8 cellular contexts compared by ENCODE assay signal in the genomic region with DNA sequence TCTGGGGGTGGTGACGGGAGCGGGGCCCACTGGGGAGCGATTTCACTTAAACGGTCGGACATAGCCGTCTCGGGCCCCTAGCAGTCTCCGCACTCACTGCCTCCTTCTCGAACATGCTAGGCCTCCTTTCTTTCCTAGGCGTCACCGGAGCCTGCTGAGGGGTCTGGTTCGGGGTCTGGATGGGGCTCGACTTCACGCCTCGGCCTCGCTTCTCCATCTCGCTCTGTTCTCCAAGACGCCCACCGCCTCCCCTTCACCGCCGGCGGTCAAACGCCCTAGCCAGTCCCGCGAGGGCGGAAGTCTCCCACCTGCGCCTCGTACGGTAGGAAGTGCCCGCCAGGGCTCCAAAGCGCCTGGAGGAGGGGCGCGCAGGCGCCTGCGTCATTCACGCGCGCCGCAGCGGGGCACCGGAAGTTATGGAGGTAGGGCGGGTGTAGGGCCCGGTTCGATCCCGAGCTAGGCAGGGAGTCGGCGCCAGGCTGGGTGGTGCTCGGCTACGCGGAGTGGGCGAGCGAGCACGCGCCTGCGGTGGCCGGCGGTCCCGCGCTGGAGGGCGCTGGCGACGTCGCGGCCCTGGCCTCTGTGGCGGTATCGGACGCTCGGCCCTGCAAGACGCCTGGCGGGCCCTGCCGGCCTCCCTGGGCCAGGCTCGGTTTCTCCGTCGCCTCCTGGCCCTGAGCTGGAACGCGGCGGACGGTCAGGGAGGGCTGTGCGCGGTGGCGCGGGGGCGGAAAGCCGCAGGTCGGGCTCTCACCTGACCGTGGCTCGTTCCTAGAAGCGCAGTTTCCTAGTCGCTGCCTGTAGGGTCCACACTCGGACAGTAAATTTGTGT. TPM values are rescaled to one million over a fixed set of nuclear protein-coding genes. Genes with fewer than 3 reads are reported as not detected.
A peak's percentile ranks its signal among the peaks of the same experiment; 100 is the strongest.
DNase-seq lines count a peak whose midpoint lies in the region; ATAC-seq and TF ChIP-seq lines count a peak whose summit lies in the region.

A gene with protein sequence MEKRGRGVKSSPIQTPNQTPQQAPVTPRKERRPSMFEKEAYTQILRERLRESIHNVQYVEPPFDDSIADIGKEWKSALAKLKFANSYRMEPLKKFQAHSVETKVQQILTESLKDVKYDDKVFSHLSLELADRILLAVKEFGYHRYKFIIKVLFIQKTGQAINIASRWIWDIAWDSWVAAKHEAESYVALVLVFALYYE (minus strand): TSS at position 331 of the 832 bp plus-strand sequence. CDS start 114 bp downstream, at position 217.
A gene (plus strand): TSS at position 381 of the 832 bp plus-strand sequence. CDS start 36 bp downstream, at position 417.

- H3K36me3 ChIP-seq in spleen = peaks cover 0 to 11% (median 1%) of the 10 kb centered on the region in 6 donors

- peaks cover under 1% of the 10 kb centered on the region; the same call in 1 of the 2 replicates for H3K36me3 Mint-ChIP-seq in WTC11

- TF ChIP-seq CTCF in AG09309 (IDR thresholded peaks at IDR 0.05; ENCODE audit: control insufficient read depth, insufficient read depth, low read depth, low read length, missing control alignments) = no peak
- TF ChIP-seq CTCF in WTC11 (IDR thresholded peaks at IDR 0.05) = no peak
- peak; percentile 29 for TF ChIP-seq CTCF in cardiac fibroblast (IDR thresholded peaks at IDR 0.05; ENCODE audit: low read depth, low read length)
- peak in 10 of 11 experiments; percentile 33 to 78 (median 66) for TF ChIP-seq CTCF in spleen (IDR thresholded peaks at IDR 0.05 in 8 of 11, conservative IDR thresholded peaks at IDR 0.05 in 3 of 11)

- POLR2A ChIA-PET in WTC11 (lab: Charles Lee) = interaction anchor here (1.3 to 1.6 kb wide), 3 partner anchors 26 to 49 kb away, joined by 3 to 6 read pairs (median 5); a partner anchor contains a TSS

- no peaks in the 10 kb centered on the region for H3K27me3 Mint-ChIP-seq in WTC11 (ENCODE audit: low read depth)

- DNase-seq in AG09309 (ENCODE audit: low read depth) (peak; percentile 60), NCI-H2227 (lab: John Stamatoyannopoulos, UW; ENCODE audit: unreplicated experiment) (peak; percentile 96), WTC11 (ENCODE audit: low spot score) (peak; percentile 95), cardiac fibroblast (ENCODE audit: low read depth in 2 of 2) (peak; percentile 94 to 95), inferior parietal cortex (ENCODE audit: extremely low spot score) (peak; percentile 94), spleen (peak; percentile 98)

- peak within 1 kb of the TSS; percentile 82 for H3K4me3 ChIP-seq in AG09309 (ENCODE audit: control insufficient read depth, low read depth, low read length)
- H3K4me3 ChIP-seq in cardiac fibroblast (replicated peaks in 1 of 2; ENCODE audit: low read depth in 2 of 2, low read length in 2 of 2) = peak within 1 kb of the TSS; percentile 71 to 78
- H3K4me3 ChIP-seq in spleen = peak within 1 kb of the TSS; percentile 55 to 88 (median 77)

- TF ChIP-seq POLR2A in GM18951 (IDR thresholded peaks at IDR 0.05; ENCODE audit: extremely low read depth, insufficient read depth, insufficient read length) (peak; percentile 96), spleen (IDR thresholded peaks at IDR 0.05) (peak in 2 of 3 donors; percentile 59 to 94)

- H3K27me3 ChIP-seq in spleen (replicated peaks in 1 of 7) = no peaks in the 10 kb centered on the region

- peaks cover 12 to 41% (median 29%) of the 10 kb centered on the region in 6 donors for H3K4me1 ChIP-seq in spleen

- in situ Hi-C loops in GM18951 (cut with MboI; ENCODE audit: low sequenced_read_pairs, unreplicated experiment) = no loop called here

- H3K27ac Mint-ChIP-seq in WTC11 = peak within 1 kb of the TSS; percentile 99

- intact Hi-C loops in spleen (cut with DNase I; ENCODE audit: low total_unique reads) = no loop called here

- H3K4me1 Mint-ChIP-seq in WTC11 = peaks cover 22% of the 10 kb centered on the region

- ATAC-seq in HG03175 (IDR thresholded peaks at IDR 0.05; ENCODE audit: unreplicated experiment) = peak; percentile 96
- ATAC-seq in WTC11 = peak; percentile 91

- CTCF ChIA-PET in WTC11 (lab: Charles Lee) = interaction anchor here (2.6 kb wide), 1 partner anchor 38 kb away, joined by 11 read pairs; no protein-coding TSS in a partner anchor

- no peaks in the 10 kb centered on the region for H3K9me3 Mint-ChIP-seq in WTC11

- H3K4me3 Mint-ChIP-seq in WTC11 = peak within 1 kb of the TSS; percentile 99

- peaks cover 0 to 9% (median 2%) of the 10 kb centered on the region in 8 donors for H3K9me3 ChIP-seq in spleen

- WGBS in spleen, 5 donors = 0 to 1% (median 1%) methylated on average over 15 to 90 of the region's 90 CpGs

- H3K27ac ChIP-seq in spleen = peak within 1 kb of the TSS; percentile 86 to 98 (median 97)

TF ChIP-seq in WTC11, 78 proteins besides CTCF, POLR2A, EP300 and RAD21 (continues in another document):
- TF ChIP-seq EMX1 (CRISPR knock-in tag; IDR thresholded peaks at IDR 0.05) (0 out of 2 replicates have a peak, but pooled peaks have one; percentile 34), KAT7 (CRISPR knock-in tag; IDR thresholded peaks at IDR 0.05; ENCODE audit: borderline replicate concordance) (peak; percentile 98), CREB1 (CRISPR knock-in tag; IDR thresholded peaks at IDR 0.05) (peak; percentile 84; the same call in 1 of the 2 replicates), ESRRA (CRISPR knock-in tag; IDR thresholded peaks at IDR 0.05; ENCODE audit: borderline replicate concordance) (0 out of 2 replicates have a peak, but pooled peaks have one; percentile 70), HMGA2 (CRISPR knock-in tag; IDR thresholded peaks at IDR 0.05) (no peak), SOX15 (CRISPR knock-in tag; IDR thresholded peaks at IDR 0.05) (no peak), MYBL2 (CRISPR knock-in tag; IDR thresholded peaks at IDR 0.05) (peak; percentile 79)
- TF ChIP-seq, protein P1, sequence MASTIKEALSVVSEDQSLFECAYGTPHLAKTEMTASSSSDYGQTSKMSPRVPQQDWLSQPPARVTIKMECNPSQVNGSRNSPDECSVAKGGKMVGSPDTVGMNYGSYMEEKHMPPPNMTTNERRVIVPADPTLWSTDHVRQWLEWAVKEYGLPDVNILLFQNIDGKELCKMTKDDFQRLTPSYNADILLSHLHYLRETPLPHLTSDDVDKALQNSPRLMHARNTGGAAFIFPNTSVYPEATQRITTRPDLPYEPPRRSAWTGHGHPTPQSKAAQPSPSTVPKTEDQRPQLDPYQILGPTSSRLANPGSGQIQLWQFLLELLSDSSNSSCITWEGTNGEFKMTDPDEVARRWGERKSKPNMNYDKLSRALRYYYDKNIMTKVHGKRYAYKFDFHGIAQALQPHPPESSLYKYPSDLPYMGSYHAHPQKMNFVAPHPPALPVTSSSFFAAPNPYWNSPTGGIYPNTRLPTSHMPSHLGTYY (CRISPR knock-in tag; IDR thresholded peaks at IDR 0.05) = no peak
- TF ChIP-seq, protein P2, sequence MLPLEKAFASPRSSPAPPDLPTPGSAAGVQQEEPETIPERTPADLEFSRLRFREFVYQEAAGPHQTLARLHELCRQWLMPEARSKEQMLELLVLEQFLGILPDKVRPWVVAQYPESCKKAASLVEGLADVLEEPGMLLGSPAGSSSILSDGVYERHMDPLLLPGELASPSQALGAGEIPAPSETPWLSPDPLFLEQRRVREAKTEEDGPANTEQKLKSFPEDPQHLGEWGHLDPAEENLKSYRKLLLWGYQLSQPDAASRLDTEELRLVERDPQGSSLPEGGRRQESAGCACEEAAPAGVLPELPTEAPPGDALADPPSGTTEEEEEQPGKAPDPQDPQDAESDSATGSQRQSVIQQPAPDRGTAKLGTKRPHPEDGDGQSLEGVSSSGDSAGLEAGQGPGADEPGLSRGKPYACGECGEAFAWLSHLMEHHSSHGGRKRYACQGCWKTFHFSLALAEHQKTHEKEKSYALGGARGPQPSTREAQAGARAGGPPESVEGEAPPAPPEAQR (CRISPR knock-in tag; IDR thresholded peaks at IDR 0.05) = no peak
- TF ChIP-seq, protein P3, sequence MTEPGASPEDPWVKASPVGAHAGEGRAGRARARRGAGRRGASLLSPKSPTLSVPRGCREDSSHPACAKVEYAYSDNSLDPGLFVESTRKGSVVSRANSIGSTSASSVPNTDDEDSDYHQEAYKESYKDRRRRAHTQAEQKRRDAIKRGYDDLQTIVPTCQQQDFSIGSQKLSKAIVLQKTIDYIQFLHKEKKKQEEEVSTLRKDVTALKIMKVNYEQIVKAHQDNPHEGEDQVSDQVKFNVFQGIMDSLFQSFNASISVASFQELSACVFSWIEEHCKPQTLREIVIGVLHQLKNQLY (CRISPR knock-in tag; IDR thresholded peaks at IDR 0.05) = no peak
- TF ChIP-seq, protein P4, sequence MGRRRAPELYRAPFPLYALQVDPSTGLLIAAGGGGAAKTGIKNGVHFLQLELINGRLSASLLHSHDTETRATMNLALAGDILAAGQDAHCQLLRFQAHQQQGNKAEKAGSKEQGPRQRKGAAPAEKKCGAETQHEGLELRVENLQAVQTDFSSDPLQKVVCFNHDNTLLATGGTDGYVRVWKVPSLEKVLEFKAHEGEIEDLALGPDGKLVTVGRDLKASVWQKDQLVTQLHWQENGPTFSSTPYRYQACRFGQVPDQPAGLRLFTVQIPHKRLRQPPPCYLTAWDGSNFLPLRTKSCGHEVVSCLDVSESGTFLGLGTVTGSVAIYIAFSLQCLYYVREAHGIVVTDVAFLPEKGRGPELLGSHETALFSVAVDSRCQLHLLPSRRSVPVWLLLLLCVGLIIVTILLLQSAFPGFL (CRISPR knock-in tag; IDR thresholded peaks at IDR 0.05; ENCODE audit: borderline replicate concordance) = peak; percentile 47

RNA-seq across cellular contexts. Expression of the first gene that starts in this region (rescaled TPM):
- total RNA-seq in WTC11 (2021) = 1.3 to 1.7 TPM (median 1.5 TPM) in 3 replicates
- total RNA-seq in spleen = 1 to 10 TPM; 2.8 to 3.8 (median 3.7) TPM
- 1 to 10 TPM; 3.5 to 3.9 (median 3.6) TPM for polyA plus RNA-seq in spleen

RNA-seq across cellular contexts. Expression of the second gene that starts in this region (rescaled TPM):
- total RNA-seq in WTC11 (2021) = 15.8 to 17.7 TPM (median 17.2 TPM) in 3 replicates
- 10 to 100 TPM; 23.1 to 37.8 (median 30.9) TPM for total RNA-seq in spleen
- polyA plus RNA-seq in spleen = 10 to 100 TPM; 48.3 to 87.3 (median 57.4) TPM

Comparison
In these comparisons a context has a peak if more than half of its experiments do, and no peak if none do; other contexts are left out.
1. Peak in every context shown above with its lines: DNase-seq, ATAC-seq, H3K4me3 ChIP-seq and H3K27ac ChIP-seq.
2. CTCF ChIP-seq: peak in cardiac fibroblast (single experiment) and spleen (10 of 11); none in AG09309 (single experiment) and WTC11 (single experiment).